8 cellular contexts compared by ENCODE assay signal in the genomic region with DNA sequence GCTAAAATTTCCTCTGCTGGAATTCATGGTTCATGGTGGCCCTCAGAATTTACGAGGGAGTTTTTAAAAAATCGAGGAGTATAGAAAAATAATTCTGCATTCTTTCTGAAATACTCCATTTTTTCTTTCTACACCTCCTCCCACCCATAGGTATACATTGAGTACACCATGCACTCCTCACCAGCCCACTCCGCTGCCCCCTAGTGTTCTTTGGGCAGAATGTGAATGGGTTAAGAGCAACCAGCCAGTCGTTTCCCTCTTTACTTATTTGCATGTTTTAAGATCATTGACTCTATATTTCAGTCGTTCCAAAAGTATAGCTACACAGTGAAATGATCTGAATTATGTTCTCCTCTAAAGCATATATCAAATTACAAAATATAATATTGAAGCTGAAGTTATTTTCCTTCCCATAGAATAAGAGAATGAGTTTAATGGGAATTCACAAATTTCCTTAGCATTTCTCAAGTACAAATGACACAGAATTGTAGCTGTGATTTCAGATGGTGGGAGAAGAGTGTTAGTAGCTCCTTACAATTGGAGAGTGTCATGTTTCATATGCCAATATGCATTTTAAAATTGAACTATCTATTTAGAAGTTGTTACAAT.
A peak's percentile ranks its signal among the peaks of the same experiment; 100 is the strongest.
DNase-seq lines count a peak whose midpoint lies in the region; ATAC-seq and TF ChIP-seq lines count a peak whose summit lies in the region.

No MANE protein-coding gene starts in this region.

- ATAC-seq in GM18505 (IDR thresholded peaks at IDR 0.05; ENCODE audit: unreplicated experiment) (peak; percentile 76), heart left ventricle (peak in 3 of 4 donors; percentile 64 to 71 (median 65)), HG03135 (IDR thresholded peaks at IDR 0.05; ENCODE audit: unreplicated experiment) (no peak), HG02938 (IDR thresholded peaks at IDR 0.05; ENCODE audit: unreplicated experiment) (no peak)

- no peak overlapping the region for H3K27ac Mint-ChIP-seq in CD8-positive, alpha-beta memory T cell

- H3K9me3 ChIP-seq in heart left ventricle: no peaks in the 10 kb centered on the region
- no peaks in the 10 kb centered on the region for H3K9me3 ChIP-seq in CD8-positive, alpha-beta memory T cell (ENCODE audit: low read length)

- DNase-seq in AG09309 (ENCODE audit: low read depth) (no peak), HT-29 (ENCODE audit: low spot score) (peak; percentile 61), RWPE1 (ENCODE audit: low spot score) (peak; percentile 14), heart left ventricle (peak in 1 of 5 donors; percentile 30)
- no peak for DNase-seq in CD8-positive, alpha-beta memory T cell

- no peaks in the 10 kb centered on the region for H3K27me3 Mint-ChIP-seq in CD8-positive, alpha-beta memory T cell

- TF ChIP-seq CTCF in AG09309 (IDR thresholded peaks at IDR 0.05; ENCODE audit: control insufficient read depth, insufficient read depth, low read depth, low read length, missing control alignments) (peak; percentile 62), RWPE1 (conservative IDR thresholded peaks at IDR 0.05; ENCODE audit: low read depth) (peak; percentile 21; the same call in 1 of the 2 replicates), heart left ventricle (IDR thresholded peaks at IDR 0.05) (peak in 9 of 12 donors; percentile 34 to 61 (median 51))

- H3K36me3 Mint-ChIP-seq in CD8-positive, alpha-beta memory T cell: no peaks in the 10 kb centered on the region

- no peaks in the 10 kb centered on the region for H3K36me3 ChIP-seq in heart left ventricle
- H3K36me3 ChIP-seq in CD8-positive, alpha-beta memory T cell (ENCODE audit: insufficient read depth, low read length): no peaks in the 10 kb centered on the region

- CTCF ChIA-PET in RWPE1 (lab: Yijun Ruan, JAX): no interaction called here
- CTCF ChIA-PET in CD8-positive, alpha-beta memory T cell (lab: Charles Lee): no interaction called here

- peaks cover 0 to 11% (median 3%) of the 10 kb centered on the region in 5 donors for H3K9me3 Mint-ChIP-seq in CD8-positive, alpha-beta memory T cell

- H3K4me3 Mint-ChIP-seq in CD8-positive, alpha-beta memory T cell: no peak overlapping the region

- intact Hi-C loops in heart left ventricle (cut with DNase I): loop anchor here in 9 of 10 donors (2.0 to 5.0 kb wide), 3 partner anchors 156 to 162 kb away; no protein-coding TSS in a partner anchor

- H3K27ac ChIP-seq in RWPE1 (no peak overlapping the region), heart left ventricle (no peak overlapping the region)
- no peak overlapping the region for H3K27ac ChIP-seq in CD8-positive, alpha-beta memory T cell (ENCODE audit: low read depth, low read length)

- H3K4me3 ChIP-seq in AG09309 (ENCODE audit: control insufficient read depth, low read depth, low read length) (no peak overlapping the region), heart left ventricle (no peak overlapping the region)
- H3K4me3 ChIP-seq in CD8-positive, alpha-beta memory T cell (ENCODE audit: low read length): no peak overlapping the region

- no peak for TF ChIP-seq POLR2A in GM18505 (IDR thresholded peaks at IDR 0.05; ENCODE audit: borderline replicate concordance, extremely low read depth, insufficient read depth, insufficient read length)
- no peak for TF ChIP-seq POLR2A in heart left ventricle (IDR thresholded peaks at IDR 0.05)

- POLR2A ChIA-PET in RWPE1 (lab: Yijun Ruan, JAX; ENCODE audit: low non-redundant PET): no interaction called here
- POLR2A ChIA-PET in CD8-positive, alpha-beta memory T cell (lab: Charles Lee): no interaction called here

- WGBS in heart left ventricle, 4 donors: 26 to 33% (median 30%) methylated on average over 5 of the region's 5 CpGs

- H3K4me1 Mint-ChIP-seq in CD8-positive, alpha-beta memory T cell: no peaks in the 10 kb centered on the region

- H3K4me1 ChIP-seq in heart left ventricle: no peaks in the 10 kb centered on the region
- H3K4me1 ChIP-seq in CD8-positive, alpha-beta memory T cell (ENCODE audit: insufficient read depth, low read length): no peaks in the 10 kb centered on the region

- H3K27me3 ChIP-seq in heart left ventricle: no peaks in the 10 kb centered on the region
- H3K27me3 ChIP-seq in CD8-positive, alpha-beta memory T cell (ENCODE audit: insufficient read depth, low read length, poor library complexity, severe bottlenecking): no peaks in the 10 kb centered on the region

Comparison
In these comparisons a context has a peak if more than half of its experiments do, and no peak if none do; other contexts are left out.
1. DNase-seq: peak in HT-29 (single experiment) and RWPE1 (single experiment); none in AG09309 (single experiment) and CD8-positive, alpha-beta memory T cell (0 of 5).
2. ATAC-seq: peak in GM18505 (single experiment) and heart left ventricle (3 of 4); none in HG03135 (single experiment) and HG02938 (single experiment).
3. Peak in every context shown above with its lines, with median percentiles within 50 percentile points of each other: CTCF ChIP-seq.